Comparison of ENCODE assay signal across 10 cellular contexts in the genomic region with DNA sequence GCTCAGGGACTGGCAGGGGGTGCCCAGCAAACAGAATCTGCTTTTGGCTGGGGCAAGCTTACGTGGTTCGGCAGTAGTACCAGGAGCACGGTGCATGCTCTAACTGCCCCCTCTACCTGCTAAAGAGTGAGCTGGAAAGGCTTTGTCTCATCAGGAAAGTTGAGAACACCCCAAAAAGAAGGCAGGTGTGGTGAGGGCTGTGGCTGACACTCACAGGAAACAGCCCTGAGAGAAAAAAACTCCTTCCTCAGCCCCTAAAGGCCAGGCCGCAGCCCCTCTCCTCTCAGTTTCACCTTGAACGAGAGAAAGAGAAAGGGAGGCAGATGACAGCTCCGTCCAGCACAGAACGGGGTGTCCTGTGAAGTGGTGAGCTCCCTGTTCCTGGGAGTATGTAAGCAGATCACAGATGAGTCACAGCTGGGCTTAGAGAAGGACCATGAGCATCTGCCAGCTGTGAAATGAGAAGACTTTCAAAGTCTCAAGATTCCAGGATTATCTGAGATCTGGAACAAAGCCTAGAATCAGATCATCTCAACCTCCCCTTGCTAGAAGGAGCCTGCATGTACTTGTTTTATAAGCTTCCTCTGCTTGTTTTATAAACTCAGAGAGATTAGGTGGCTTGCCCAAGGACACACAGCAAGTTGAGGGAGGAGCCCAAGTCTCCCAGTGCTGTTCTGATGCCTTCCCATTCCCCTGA. TPM values are rescaled to one million over a fixed set of nuclear protein-coding genes. Genes with fewer than 3 reads are reported as not detected.
DNase-seq lines count a peak whose midpoint lies in the region; ATAC-seq and TF ChIP-seq lines count a peak whose summit lies in the region.
"Had no signal": no experiment of that assay in that cellular context is flagged by ENCODE, and none has a peak within 500 bp of the region (broad histone marks: within the 10 kb centered on the region; RNA-seq: fewer than 3 reads in every experiment).

No MANE protein-coding gene starts in this region.

- H3K27me3 Mint-ChIP-seq in T-helper 1 cell treated with Interleukin-12 subunit alpha and Interleukin-12 subunit beta and Interleukin-4 antibody, amounts not matched to agents 30 μg/mL and 1 μg/mL, for 36 hours (ENCODE audit: low read depth) = no peaks in the 10 kb centered on the region
- peaks cover 19 to 39% (median 37%) of the 10 kb centered on the region in 3 donors for H3K27me3 Mint-ChIP-seq in immature natural killer cell (ENCODE audit: low read depth in 3 of 3)

- ATAC-seq in GM21737 (IDR thresholded peaks at IDR 0.05; ENCODE audit: unreplicated experiment) = peak; percentile 35

- no peaks in the 10 kb centered on the region for H3K27me3 ChIP-seq in right atrium auricular region

- TF ChIP-seq CTCF in GM12865 (IDR thresholded peaks at IDR 0.05; ENCODE audit: insufficient read depth, low read depth, low read length, missing control alignments) (no peak), right atrium auricular region (IDR thresholded peaks at IDR 0.05) (no peak)

- H3K9me3 ChIP-seq in right atrium auricular region = no peaks in the 10 kb centered on the region

- H3K27ac ChIP-seq in right atrium auricular region = no peak overlapping the region

- H3K4me1 Mint-ChIP-seq in T-helper 1 cell treated with Interleukin-12 subunit alpha and Interleukin-12 subunit beta and Interleukin-4 antibody, amounts not matched to agents 30 μg/mL and 1 μg/mL, for 36 hours (ENCODE audit: low read depth) = peaks cover 95% of the 10 kb centered on the region
- peaks cover 99 to 100% of the 10 kb centered on the region in 2 donors for H3K4me1 Mint-ChIP-seq in immature natural killer cell

- peak overlapping the region; percentile 99 for H3K27ac Mint-ChIP-seq in T-helper 1 cell treated with Interleukin-12 subunit alpha and Interleukin-12 subunit beta and Interleukin-4 antibody, amounts not matched to agents 30 μg/mL and 1 μg/mL, for 36 hours
- H3K27ac Mint-ChIP-seq in immature natural killer cell = peak overlapping the region; percentile 95 to 100 (median 98)
- H3K27ac Mint-ChIP-seq: H9 had no signal

- peak; percentile 89 for DNase-seq in GM12865 (ENCODE audit: low read depth)
- peak; percentile 70 to 71 (median 70) for DNase-seq in immature natural killer cell
- DNase-seq in EL = no peak
- DNase-seq in GDM1 (lab: John Stamatoyannopoulos, UW) = no peak
- no peak for DNase-seq in right atrium auricular region (ENCODE audit: low spot score)
- no peak for DNase-seq in NCI-H510A (lab: John Stamatoyannopoulos, UW)
- DNase-seq: H9 had no signal

- no peaks in the 10 kb centered on the region for H3K9me3 Mint-ChIP-seq in T-helper 1 cell treated with Interleukin-12 subunit alpha and Interleukin-12 subunit beta and Interleukin-4 antibody, amounts not matched to agents 30 μg/mL and 1 μg/mL, for 36 hours
- peaks cover 0 to 1% (median 0%) of the 10 kb centered on the region in 6 donors for H3K9me3 Mint-ChIP-seq in immature natural killer cell
- H3K9me3 Mint-ChIP-seq: H9 had no signal

- H3K4me3 ChIP-seq in GM12865 (ENCODE audit: low read depth, low read length) = peak overlapping the region; percentile 88
- no peak overlapping the region for H3K4me3 ChIP-seq in right atrium auricular region

- peak overlapping the region; percentile 68 for H3K4me3 Mint-ChIP-seq in T-helper 1 cell treated with Interleukin-12 subunit alpha and Interleukin-12 subunit beta and Interleukin-4 antibody, amounts not matched to agents 30 μg/mL and 1 μg/mL, for 36 hours
- peak overlapping the region; percentile 71 to 86 (median 81) for H3K4me3 Mint-ChIP-seq in immature natural killer cell
- H3K4me3 Mint-ChIP-seq: H9 had no signal

- no peaks in the 10 kb centered on the region for H3K36me3 ChIP-seq in right atrium auricular region

- peaks cover 61% of the 10 kb centered on the region for H3K36me3 Mint-ChIP-seq in T-helper 1 cell treated with Interleukin-12 subunit alpha and Interleukin-12 subunit beta and Interleukin-4 antibody, amounts not matched to agents 30 μg/mL and 1 μg/mL, for 36 hours (ENCODE audit: low read depth)
- peaks cover 21 to 33% (median 23%) of the 10 kb centered on the region in 3 donors for H3K36me3 Mint-ChIP-seq in immature natural killer cell

- H3K4me1 ChIP-seq in right atrium auricular region = no peaks in the 10 kb centered on the region

RNA-seq across cellular contexts. Expression of a gene that starts 13.4 kb away (rescaled TPM):
- 100 to 1,000 TPM; 464 to 744 (median 541) TPM for polyA plus RNA-seq in immature natural killer cell
- total RNA-seq in right atrium auricular region = 10 to 100 TPM; 17.4 to 62.8 TPM

RNA-seq across cellular contexts. Expression of a gene that starts 20.8 kb away (rescaled TPM):
- polyA plus RNA-seq in immature natural killer cell = not detected
- total RNA-seq in right atrium auricular region = not detected
- total RNA-seq: H9; T-helper 2 cell treated with Interferon-gamma antibody and Interleukin-4, amounts not matched to agents 100 ng/mL and 5 ng/mL, for 36 hours had no signal

Comparison
In these comparisons a context has a peak if more than half of its experiments do, and no peak if none do; other contexts are left out.
1. DNase-seq: peak in GM12865 (single experiment) and immature natural killer cell (3 of 3); none in EL (single experiment), GDM1 (single experiment), right atrium auricular region (single experiment) and NCI-H510A (single experiment).